In the genomic region with DNA sequence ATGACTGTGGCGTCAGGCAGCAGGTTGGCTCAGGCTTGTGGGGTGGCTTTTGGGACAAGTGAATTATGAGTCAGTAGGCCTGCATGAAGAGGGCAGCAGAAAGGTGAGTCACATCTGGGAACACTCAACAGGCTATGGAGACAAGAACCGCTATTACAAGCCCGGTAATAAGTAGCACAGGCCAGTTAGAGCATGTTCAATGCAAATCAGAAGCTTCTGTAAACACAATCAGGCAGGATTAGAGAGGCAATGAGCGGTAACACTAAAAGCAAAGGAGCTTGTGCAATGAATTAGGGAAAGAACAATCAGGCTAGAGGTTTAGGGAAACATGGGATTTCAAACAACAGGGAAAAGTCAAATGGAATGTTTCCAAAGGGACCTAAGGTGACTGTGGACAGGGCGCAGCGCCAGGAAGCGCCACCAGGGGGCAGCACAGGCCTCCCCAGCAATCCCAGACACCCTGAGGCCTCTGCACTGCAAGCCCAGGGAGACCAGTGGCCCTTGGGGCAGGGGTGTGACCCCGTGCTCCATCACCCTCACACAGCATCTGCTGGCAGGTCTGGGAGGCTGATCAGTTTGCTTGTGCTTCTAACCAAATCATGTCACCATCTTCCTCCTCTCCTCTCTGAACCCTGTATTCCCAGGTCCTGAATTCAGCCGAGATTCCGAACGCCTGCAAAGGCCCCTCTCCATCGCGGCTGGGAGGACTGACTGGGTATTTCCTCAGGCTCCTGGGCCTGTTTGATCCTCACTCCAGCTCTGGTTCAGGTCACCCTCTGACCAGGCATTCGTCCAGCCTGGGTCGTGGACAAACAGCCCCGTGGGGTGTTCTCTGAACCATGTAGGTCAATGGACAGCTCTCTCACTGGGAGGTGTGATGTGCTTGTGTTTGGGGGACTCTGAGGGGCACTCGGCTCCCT, we compare ENCODE assay signal across 9 cellular contexts. TPM values are rescaled to one million over a fixed set of nuclear protein-coding genes. Genes with fewer than 3 reads are reported as not detected.
A peak's percentile ranks its signal among the peaks of the same experiment; 100 is the strongest.
DNase-seq lines count a peak whose midpoint lies in the region; ATAC-seq, FAIRE-seq and TF ChIP-seq lines count a peak whose summit lies in the region.
"Had no signal": no experiment of that assay in that cellular context is flagged by ENCODE, and none has a peak within 500 bp of the region (broad histone marks: within the 10 kb centered on the region; RNA-seq: fewer than 3 reads in every experiment).

No MANE protein-coding gene starts in this region.

- no peak overlapping the region for H3K4me2 ChIP-seq in hepatocyte

- H3K9me3 ChIP-seq in T-helper 17 cell (ENCODE audit: control insufficient read depth, low read length, poor library complexity, severe bottlenecking) (no peaks in the 10 kb centered on the region), hepatocyte (ENCODE audit: low read depth) (no peaks in the 10 kb centered on the region), small intestine (ENCODE audit: control insufficient read depth, low read depth) (no peaks in the 10 kb centered on the region)

- no peaks in the 10 kb centered on the region for H4K20me1 ChIP-seq in hepatocyte (ENCODE audit: insufficient read depth, poor library complexity, severe bottlenecking)

- no peak for FAIRE-seq in small intestine (lab: Jason Lieb, UNC)
- FAIRE-seq: endometrium had no signal

- in situ Hi-C loops in astrocyte of the spinal cord (cut with HindIII; ENCODE audit: low sequenced_read_pairs) = no loop called here

- peaks cover 15% of the 10 kb centered on the region for H3K4me1 Mint-ChIP-seq in T-helper 17 cell

- H3K27ac ChIP-seq in hepatocyte (no peak overlapping the region), small intestine (ENCODE audit: low read depth in 1 of 2, low read length in 1 of 2) (no peak overlapping the region)

- H3K27ac Mint-ChIP-seq in T-helper 17 cell = no peak overlapping the region

- peak; percentile 99 for TF ChIP-seq CTCF in astrocyte of the spinal cord (IDR thresholded peaks at IDR 0.05; ENCODE audit: low read depth, low read length)
- TF ChIP-seq CTCF in hepatocyte (IDR thresholded peaks at IDR 0.05; ENCODE audit: poor library complexity) = peak; percentile 84

- peak; percentile 62 for DNase-seq in GDM1 (lab: John Stamatoyannopoulos, UW)
- DNase-seq in H7 = peak; percentile 91
- peak; percentile 30 for DNase-seq in NCI-H1092 (lab: John Stamatoyannopoulos, UW)
- DNase-seq in T-helper 17 cell = peak; percentile 40 to 55 (median 45)
- DNase-seq in astrocyte of the spinal cord (ENCODE audit: low read depth, low spot score) = peak; percentile 80
- peak; percentile 82 for DNase-seq in hepatocyte (ENCODE audit: low spot score)
- DNase-seq in small intestine = peak; percentile 60

- no peaks in the 10 kb centered on the region for H3K36me3 Mint-ChIP-seq in T-helper 17 cell (ENCODE audit: low read depth)

- 72% methylated on average over 15 of the region's 17 CpGs for WGBS in hepatocyte (ENCODE audit: low lambda C conversion rate, missing lambda C conversion rate)
- WGBS in small intestine, 3 donors = 57 to 65% (median 63%) methylated on average over 17 of the region's 17 CpGs

- no peak overlapping the region for H2AFZ ChIP-seq in hepatocyte

- H3K36me3 ChIP-seq in H7 (replicated peaks; ENCODE audit: control insufficient read depth, insufficient read depth, low read length) = no peaks in the 10 kb centered on the region; the same call in 1 of the 2 replicates
- no peaks in the 10 kb centered on the region for H3K36me3 ChIP-seq in hepatocyte (replicated peaks; ENCODE audit: insufficient read depth, low read depth)
- H3K36me3 ChIP-seq in small intestine (ENCODE audit: control insufficient read depth in 2 of 2, insufficient read depth in 2 of 2, low read length in 2 of 2) = peaks cover 0 to 13% of the 10 kb centered on the region in 2 donors

- H3K27me3 Mint-ChIP-seq in T-helper 17 cell = no peaks in the 10 kb centered on the region

- peak overlapping the region; percentile 21 for H3K4me3 Mint-ChIP-seq in T-helper 17 cell

- ATAC-seq in T-helper 17 cell (peak; percentile 80), HG03039 (IDR thresholded peaks at IDR 0.05; ENCODE audit: unreplicated experiment) (no peak)

- no peaks in the 10 kb centered on the region for H3K79me2 ChIP-seq in hepatocyte

- H3K4me1 ChIP-seq in hepatocyte (ENCODE audit: insufficient read depth) (peaks cover 12% of the 10 kb centered on the region), small intestine (ENCODE audit: control insufficient read depth in 2 of 2, insufficient read depth in 1 of 2, low read depth in 1 of 2, low read length in 1 of 2) (peaks cover 0 to 3% of the 10 kb centered on the region in 2 donors)

- H3K4me3 ChIP-seq in H7 (ENCODE audit: insufficient read depth, low read depth, low read length) (no peak overlapping the region), astrocyte of the spinal cord (ENCODE audit: low read depth, low read length) (no peak overlapping the region), hepatocyte (no peak overlapping the region), small intestine (ENCODE audit: low read depth in 1 of 2, low read length in 2 of 2) (no peak overlapping the region)

- H3K27me3 ChIP-seq in H7 (ENCODE audit: control insufficient read depth, insufficient read depth, low read length) (no peaks in the 10 kb centered on the region), hepatocyte (no peaks in the 10 kb centered on the region), small intestine (ENCODE audit: control insufficient read depth in 2 of 2, insufficient read depth in 2 of 2, low read length in 2 of 2) (no peaks in the 10 kb centered on the region)

- H3K9me2 ChIP-seq in hepatocyte (replicated peaks; ENCODE audit: insufficient read depth) = no peaks in the 10 kb centered on the region

RNA-seq across cellular contexts. Expression of gene C11orf58, which starts 50.0 kb away (rescaled TPM):
- 118 and 127 TPM in 2 replicates for total RNA-seq in H7 (2014; rRNA removed; shearing (Covaris generic))
- 100 to 1,000 TPM; 125 to 138 TPM for total RNA-seq in T-helper 17 cell
- 182 and 185 TPM in 2 replicates for total RNA-seq in hepatocyte
- 170 and 176 TPM in 2 replicates for polyA plus RNA-seq in hepatocyte
- polyA plus RNA-seq in small intestine = 100 to 1,000 TPM in 1 of 3 donors, 10 to 100 TPM in 2; 50.8 to 109 (median 90.2) TPM

Comparison
In these comparisons a context has a peak if more than half of its experiments do, and no peak if none do; other contexts are left out.
1. DNase-seq: peak in every context shown above with its lines; median percentile 91 in H7; 82 in hepatocyte; 80 in astrocyte of the spinal cord; 62 in GDM1; 60 in small intestine; 45 in T-helper 17 cell; 30 in NCI-H1092.